8 cellular contexts compared by ENCODE assay signal in genomic region chr17:35244345-35245195, GRCh38.
A peak's percentile ranks its signal among the peaks of the same experiment; 100 is the strongest.
DNase-seq lines count a peak whose midpoint lies in the region; ATAC-seq and TF ChIP-seq lines count a peak whose summit lies in the region.

No MANE protein-coding gene starts in this region.

- no peak for TF ChIP-seq CTCF in choroid plexus epithelial cell (conservative IDR thresholded peaks at IDR 0.05; ENCODE audit: low read depth, low read length)

- H3K4me3 ChIP-seq in choroid plexus epithelial cell (ENCODE audit: low read depth, low read length): peak overlapping the region; percentile 88

- ATAC-seq in GM19023 (IDR thresholded peaks at IDR 0.05; ENCODE audit: unreplicated experiment): peak; percentile 42
- peak; percentile 47 to 60 for ATAC-seq in activated CD4-positive, CD25-positive, alpha-beta regulatory T cell treated with anti-CD3 and anti-CD28 coated beads, Interleukin-2, amount 50 U/mL, for 24 hours

- DNase-seq in HUDEP-2 (lab: John Stamatoyannopoulos, UW; ENCODE audit: unreplicated experiment in 76 of 76) (peak in 62 of 76 experiments; percentile 4 to 70 (median 32)), choroid plexus epithelial cell (ENCODE audit: low read depth) (peak; percentile 84), medulla oblongata (ENCODE audit: extremely low spot score) (peak; percentile 48), KG1 (lab: John Stamatoyannopoulos, UW) (no peak), Ammon's horn (ENCODE audit: low spot score) (no peak)
- DNase-seq in stimulated activated CD8-positive, alpha-beta memory T cell treated with anti-CD3 and anti-CD28 coated beads, Interleukin-15, amount 100 ng/mL, for 1 hour (ENCODE audit: low read depth): peak; percentile 56

Comparison
In these comparisons a context has a peak if more than half of its experiments do, and no peak if none do; other contexts are left out.
1. DNase-seq: peak in HUDEP-2 (62 of 76), choroid plexus epithelial cell (single experiment), medulla oblongata (single experiment) and stimulated activated CD8-positive, alpha-beta memory T cell treated with anti-CD3 and anti-CD28 coated beads, Interleukin-15, amount 100 ng/mL, for 1 hour (single experiment); none in KG1 (single experiment) and Ammon's horn (single experiment).